In the genomic region with DNA sequence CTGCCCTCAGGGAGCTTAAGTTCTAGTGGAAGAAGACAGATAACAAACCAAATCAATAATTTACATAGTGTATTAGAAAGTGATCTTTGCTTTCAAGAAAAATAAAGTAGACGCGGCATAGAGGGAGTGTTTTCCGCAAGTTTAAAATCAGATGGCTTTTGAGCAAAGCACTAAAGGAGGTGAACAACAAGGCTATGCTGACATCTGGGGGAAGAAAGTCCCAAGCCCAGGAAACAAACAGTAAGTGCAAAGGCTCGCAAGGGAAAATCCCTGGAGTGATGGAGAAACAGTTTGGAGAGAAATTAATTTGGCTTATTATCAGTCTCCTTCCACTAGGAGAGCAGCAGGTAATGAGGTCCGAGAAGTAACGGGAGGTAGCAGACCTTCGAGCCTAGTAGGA, we compare ENCODE assay signal across 12 cellular contexts. TPM values are rescaled to one million over a fixed set of nuclear protein-coding genes. Genes with fewer than 3 reads are reported as not detected.
A peak's percentile ranks its signal among the peaks of the same experiment; 100 is the strongest.
DNase-seq lines count a peak whose midpoint lies in the region; ATAC-seq and TF ChIP-seq lines count a peak whose summit lies in the region.
"Had no signal": no experiment of that assay in that cellular context is flagged by ENCODE, and none has a peak within 500 bp of the region (broad histone marks: within the 10 kb centered on the region; RNA-seq: fewer than 3 reads in every experiment).

No MANE protein-coding gene starts in this region.

- H3K27me3 Mint-ChIP-seq in activated naive CD4-positive, alpha-beta T cell treated with anti-CD3 and anti-CD28 coated beads, Interleukin-2, amount 50 U/mL, for 24 hours: peaks cover 3% of the 10 kb centered on the region
- H3K27me3 Mint-ChIP-seq in T-helper 17 cell (peaks cover 13% of the 10 kb centered on the region), endothelial cell (ENCODE audit: unreplicated experiment) (peaks cover 8% of the 10 kb centered on the region)
- H3K27me3 Mint-ChIP-seq in stimulated activated naive CD8-positive, alpha-beta T cell treated with anti-CD3 and anti-CD28 coated beads, Interleukin-15, amount 100 ng/mL, for 72 hours: peaks cover 22% of the 10 kb centered on the region

- H3K9me3 Mint-ChIP-seq in activated naive CD4-positive, alpha-beta T cell treated with anti-CD3 and anti-CD28 coated beads, Interleukin-2, amount 50 U/mL, for 24 hours: no peaks in the 10 kb centered on the region
- no peaks in the 10 kb centered on the region for H3K9me3 Mint-ChIP-seq in endothelial cell (ENCODE audit: unreplicated experiment)
- no peaks in the 10 kb centered on the region for H3K9me3 Mint-ChIP-seq in stimulated activated naive CD8-positive, alpha-beta T cell treated with anti-CD3 and anti-CD28 coated beads, Interleukin-15, amount 100 ng/mL, for 72 hours

- H3K4me1 Mint-ChIP-seq in activated naive CD4-positive, alpha-beta T cell treated with anti-CD3 and anti-CD28 coated beads, Interleukin-2, amount 50 U/mL, for 24 hours: peaks cover 37% of the 10 kb centered on the region
- H3K4me1 Mint-ChIP-seq in T-helper 17 cell: peaks cover 25% of the 10 kb centered on the region
- peaks cover 14% of the 10 kb centered on the region for H3K4me1 Mint-ChIP-seq in endothelial cell (ENCODE audit: unreplicated experiment)
- peaks cover 46% of the 10 kb centered on the region for H3K4me1 Mint-ChIP-seq in stimulated activated naive CD8-positive, alpha-beta T cell treated with anti-CD3 and anti-CD28 coated beads, Interleukin-15, amount 100 ng/mL, for 72 hours

- no peaks in the 10 kb centered on the region for H3K36me3 Mint-ChIP-seq in activated naive CD4-positive, alpha-beta T cell treated with anti-CD3 and anti-CD28 coated beads, Interleukin-2, amount 50 U/mL, for 24 hours
- H3K36me3 Mint-ChIP-seq in T-helper 17 cell (ENCODE audit: low read depth) (no peaks in the 10 kb centered on the region), endothelial cell (ENCODE audit: low read depth, unreplicated experiment) (peaks cover 7% of the 10 kb centered on the region)

- peak overlapping the region; percentile 13 for H3K27ac Mint-ChIP-seq in activated naive CD4-positive, alpha-beta T cell treated with anti-CD3 and anti-CD28 coated beads, Interleukin-2, amount 50 U/mL, for 24 hours
- H3K27ac Mint-ChIP-seq in T-helper 17 cell: no peak overlapping the region
- H3K27ac Mint-ChIP-seq in endothelial cell (ENCODE audit: unreplicated experiment): peak overlapping the region; percentile 11
- H3K27ac Mint-ChIP-seq in stimulated activated naive CD8-positive, alpha-beta T cell treated with anti-CD3 and anti-CD28 coated beads, Interleukin-15, amount 100 ng/mL, for 72 hours: no peak overlapping the region

- TF ChIP-seq CTCF in endothelial cell (IDR thresholded peaks at IDR 0.05; ENCODE audit: unreplicated experiment): no peak

- H3K4me3 Mint-ChIP-seq in activated naive CD4-positive, alpha-beta T cell treated with anti-CD3 and anti-CD28 coated beads, Interleukin-2, amount 50 U/mL, for 24 hours: peak overlapping the region; percentile 64
- H3K4me3 Mint-ChIP-seq in T-helper 17 cell: peak overlapping the region; percentile 96
- peak overlapping the region; percentile 80 for H3K4me3 Mint-ChIP-seq in endothelial cell (ENCODE audit: unreplicated experiment)
- H3K4me3 Mint-ChIP-seq in stimulated activated naive CD8-positive, alpha-beta T cell treated with anti-CD3 and anti-CD28 coated beads, Interleukin-15, amount 100 ng/mL, for 72 hours: peak overlapping the region; percentile 48 to 94

- no peak for DNase-seq in activated naive CD4-positive, alpha-beta T cell treated with anti-CD3 and anti-CD28 coated beads, Interleukin-2, amount 50 U/mL, for 16 hours
- DNase-seq in T-helper 17 cell (no peak), endothelial cell (ENCODE audit: low spot score) (no peak), NCI-H2171 (lab: John Stamatoyannopoulos, UW) (no peak)
- no peak for DNase-seq in stimulated activated naive CD8-positive, alpha-beta T cell treated with anti-CD3 and anti-CD28 coated beads, Interleukin-15, amount 100 ng/mL, for 72 hours
- DNase-seq: hippocampal formation; IMR-90; NCI-H2029; NK-92 treated with Interleukin-12 subunit alpha and Interleukin-12 subunit beta, amount 100 ng/mL, for 24 hours had no signal

- H3K9me3 ChIP-seq in T-helper 17 cell (ENCODE audit: control insufficient read depth, low read length, poor library complexity, severe bottlenecking): no peaks in the 10 kb centered on the region

- ATAC-seq in T-helper 17 cell (no peak), HG03457 (IDR thresholded peaks at IDR 0.05; ENCODE audit: unreplicated experiment) (no peak), GM21447 (IDR thresholded peaks at IDR 0.05; ENCODE audit: unreplicated experiment) (no peak)
- ATAC-seq in stimulated activated naive CD8-positive, alpha-beta T cell treated with anti-CD3 and anti-CD28 coated beads, Interleukin-15, amount 100 ng/mL, for 72 hours: no peak

RNA-seq across cellular contexts. Expression of gene CNNM2, which starts 1.9 kb away (rescaled TPM):
- 10 to 100 TPM in 1 of 2 donors, 1 to 10 TPM in 1; 9.2 to 12.5 TPM for total RNA-seq in T-helper 17 cell
- 4.6 TPM for total RNA-seq in endothelial cell (ENCODE audit: unreplicated experiment)

RNA-seq across cellular contexts. Expression of gene AS3MT, which starts 46.9 kb away (rescaled TPM):
- total RNA-seq in T-helper 17 cell (1 to 10 TPM in 1 of 2 donors, not detected in 1; 1.0 TPM), endothelial cell (ENCODE audit: unreplicated experiment) (1.4 TPM)

Comparison
In these comparisons a context has a peak if more than half of its experiments do, and no peak if none do; other contexts are left out.
1. H3K27ac Mint-ChIP-seq: peak in activated naive CD4-positive, alpha-beta T cell treated with anti-CD3 and anti-CD28 coated beads, Interleukin-2, amount 50 U/mL, for 24 hours (single experiment) and endothelial cell (single experiment); none in T-helper 17 cell (single experiment) and stimulated activated naive CD8-positive, alpha-beta T cell treated with anti-CD3 and anti-CD28 coated beads, Interleukin-15, amount 100 ng/mL, for 72 hours (0 of 2).
2. Peak in every context shown above with its lines, with median percentiles within 50 percentile points of each other: H3K4me3 Mint-ChIP-seq.